In the genomic region with DNA sequence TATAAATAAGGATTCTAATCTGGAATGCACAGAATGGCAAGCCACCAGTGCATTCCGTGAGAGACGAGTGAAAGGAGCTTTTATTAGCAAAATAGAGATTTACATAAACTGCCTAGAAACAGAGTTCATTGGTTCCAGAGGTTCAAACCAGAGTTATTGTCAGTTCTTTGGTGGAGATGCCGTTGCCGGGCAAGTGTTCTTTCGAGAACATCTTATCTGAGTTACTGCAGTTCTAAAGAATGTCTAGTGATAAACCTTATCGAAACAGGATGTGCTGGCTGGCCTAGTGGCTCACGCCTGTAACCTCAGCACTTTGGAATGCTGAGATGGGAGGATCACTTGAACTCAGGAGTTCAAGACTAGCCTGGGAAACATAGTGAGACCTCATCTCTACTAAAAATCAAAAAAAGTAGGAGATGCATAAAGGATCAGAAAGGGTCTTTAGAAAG, we compare ENCODE assay signal across 8 cellular contexts. TPM values are rescaled to one million over a fixed set of nuclear protein-coding genes. Genes with fewer than 3 reads are reported as not detected.
DNase-seq lines count a peak whose midpoint lies in the region; ATAC-seq and TF ChIP-seq lines count a peak whose summit lies in the region.

No MANE protein-coding gene starts in this region.

- H3K9me3 ChIP-seq in SU-DHL-6 (ENCODE audit: insufficient read depth, low read length), result peaks cover 8% of the 10 kb centered on the region; the same call in 1 of the 2 replicates

- no peaks in the 10 kb centered on the region for H3F3A ChIP-seq in SU-DHL-6 (ENCODE audit: insufficient read depth)

- H3K4me3 Mint-ChIP-seq in natural killer cell, result no peak overlapping the region

- H3K27me3 ChIP-seq in SU-DHL-6 (ENCODE audit: low read length), result no peaks in the 10 kb centered on the region

- intact Hi-C loops in natural killer cell (cut with micrococcal nuclease), result no loop called here

- H2AFZ ChIP-seq in SU-DHL-6 (ENCODE audit: low read depth, low read length, severe bottlenecking), result peak overlapping the region; percentile 35

- peaks cover 0 to 10% of the 10 kb centered on the region in 2 donors for H3K4me1 Mint-ChIP-seq in natural killer cell

- peak; percentile 58 to 80 (median 74) for ATAC-seq in natural killer cell
- ATAC-seq in HG02759 (IDR thresholded peaks at IDR 0.05; ENCODE audit: unreplicated experiment), result no peak
- no peak for ATAC-seq in HG02870 (IDR thresholded peaks at IDR 0.05; ENCODE audit: unreplicated experiment)

- no peaks in the 10 kb centered on the region for H3K9me3 Mint-ChIP-seq in natural killer cell

- no peak overlapping the region for H3K27ac ChIP-seq in SU-DHL-6 (ENCODE audit: low read depth, low read length)

- H3K9ac ChIP-seq in SU-DHL-6 (ENCODE audit: low read length), result no peak overlapping the region

- H3K79me2 ChIP-seq in SU-DHL-6 (ENCODE audit: insufficient read depth, low read length), result no peaks in the 10 kb centered on the region

- DNase-seq in COLO829 (ENCODE audit: low spot score) (peak; percentile 83), HCEC 1CT (peak; percentile 94), fibroblast of pulmonary artery (ENCODE audit: low read depth) (peak; percentile 99), natural killer cell (no peak), T-helper 9 cell (no peak)

- H3K4me3 ChIP-seq in SU-DHL-6 (ENCODE audit: insufficient read depth, low read length, poor library complexity, severe bottlenecking) (no peak overlapping the region), fibroblast of pulmonary artery (replicated peaks; ENCODE audit: low read depth, low read length) (no peak overlapping the region)

- H3K36me3 ChIP-seq in SU-DHL-6 (ENCODE audit: low read length), result no peaks in the 10 kb centered on the region

- H4K20me1 ChIP-seq in SU-DHL-6 (ENCODE audit: low read depth, low read length), result no peaks in the 10 kb centered on the region

- peaks cover 6 to 10% of the 10 kb centered on the region in 2 donors for H3K27me3 Mint-ChIP-seq in natural killer cell (ENCODE audit: low read depth in 2 of 2)

- no peaks in the 10 kb centered on the region for H3K36me3 Mint-ChIP-seq in natural killer cell

- no peak overlapping the region for H3K4me2 ChIP-seq in SU-DHL-6 (ENCODE audit: low read depth, low read length, poor library complexity, severe bottlenecking)

- H3K27ac Mint-ChIP-seq in natural killer cell, result no peak overlapping the region

- no peaks in the 10 kb centered on the region for H3K9me2 ChIP-seq in SU-DHL-6 (replicated peaks; ENCODE audit: insufficient read depth, low read length)

- TF ChIP-seq CTCF in SU-DHL-6 (IDR thresholded peaks at IDR 0.05; ENCODE audit: insufficient read depth, low read length, poor library complexity, severe bottlenecking) (no peak), fibroblast of pulmonary artery (IDR thresholded peaks at IDR 0.05; ENCODE audit: low read length, missing control alignments) (no peak), natural killer cell (IDR thresholded peaks at IDR 0.05) (no peak)

RNA-seq across cellular contexts. Expression of a gene that starts 19.8 kb away (rescaled TPM):
- 1 to 10 TPM; 3.9 to 6.0 (median 5.5) TPM for total RNA-seq in natural killer cell

RNA-seq across cellular contexts. Expression of a gene that starts 27.1 kb away (rescaled TPM):
- total RNA-seq in natural killer cell, result 100 to 1,000 TPM; 573 to 679 (median 647) TPM

Comparison
In these comparisons a context has a peak if more than half of its experiments do, and no peak if none do; other contexts are left out.
1. DNase-seq: peak in COLO829 (single experiment), HCEC 1CT (single experiment) and fibroblast of pulmonary artery (single experiment); none in natural killer cell (single experiment) and T-helper 9 cell (single experiment).
2. ATAC-seq: peak in natural killer cell (3 of 3); none in HG02759 (single experiment) and HG02870 (single experiment).